In the genomic region with DNA sequence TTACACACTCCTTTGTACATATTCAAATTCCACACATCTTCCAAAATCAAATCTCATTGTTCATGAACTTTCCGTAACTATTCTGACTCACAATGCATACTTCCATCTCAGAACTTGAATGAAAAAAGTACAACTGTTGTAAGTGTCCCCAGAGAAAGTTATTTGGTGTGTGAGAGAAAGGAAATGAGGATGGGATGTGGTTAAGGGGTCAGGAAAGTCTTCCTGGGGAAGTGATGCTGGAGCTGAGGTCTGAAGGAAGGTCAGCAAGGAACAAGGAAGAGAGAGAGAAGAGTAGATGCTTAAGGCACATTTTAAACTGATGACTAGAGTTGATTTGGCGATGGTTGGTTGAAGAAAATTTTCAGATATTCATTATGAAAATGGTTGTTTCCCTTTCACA, we compare ENCODE assay signal across 1 cellular context.
TF ChIP-seq lines count a peak whose summit lies in the region.

No MANE protein-coding gene starts in this region.

TF ChIP-seq in endothelial cell of umbilical vein, 7 proteins besides CTCF, POLR2A, EP300 and RAD21:
- no peak for TF ChIP-seq MYC (IDR thresholded peaks at IDR 0.05; ENCODE audit: low read depth, low read length)
- TF ChIP-seq GATA2 (IDR thresholded peaks at IDR 0.05; ENCODE audit: insufficient read depth, insufficient read length, low read depth, low read length) = peak; percentile 43
- no peak for TF ChIP-seq EZH2 (IDR thresholded peaks at IDR 0.05; ENCODE audit: borderline replicate concordance, low read depth, low read length, severe bottlenecking)
- peak; percentile 59 for TF ChIP-seq POLR2AphosphoS5 (IDR thresholded peaks at IDR 0.05; ENCODE audit: insufficient read depth, low read depth, low read length)
- peak; percentile 53 for TF ChIP-seq JUN (IDR thresholded peaks at IDR 0.05; ENCODE audit: borderline replicate concordance, insufficient read depth, insufficient read length, low read depth)
- TF ChIP-seq FOS (IDR thresholded peaks at IDR 0.05; ENCODE audit: borderline replicate concordance, insufficient read depth, low read length) = peak; percentile 48
- TF ChIP-seq, protein P1, sequence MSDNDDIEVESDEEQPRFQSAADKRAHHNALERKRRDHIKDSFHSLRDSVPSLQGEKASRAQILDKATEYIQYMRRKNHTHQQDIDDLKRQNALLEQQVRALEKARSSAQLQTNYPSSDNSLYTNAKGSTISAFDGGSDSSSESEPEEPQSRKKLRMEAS (IDR thresholded peaks at IDR 0.05; ENCODE audit: insufficient read depth, insufficient read length) = no peak
